In the genomic region with DNA sequence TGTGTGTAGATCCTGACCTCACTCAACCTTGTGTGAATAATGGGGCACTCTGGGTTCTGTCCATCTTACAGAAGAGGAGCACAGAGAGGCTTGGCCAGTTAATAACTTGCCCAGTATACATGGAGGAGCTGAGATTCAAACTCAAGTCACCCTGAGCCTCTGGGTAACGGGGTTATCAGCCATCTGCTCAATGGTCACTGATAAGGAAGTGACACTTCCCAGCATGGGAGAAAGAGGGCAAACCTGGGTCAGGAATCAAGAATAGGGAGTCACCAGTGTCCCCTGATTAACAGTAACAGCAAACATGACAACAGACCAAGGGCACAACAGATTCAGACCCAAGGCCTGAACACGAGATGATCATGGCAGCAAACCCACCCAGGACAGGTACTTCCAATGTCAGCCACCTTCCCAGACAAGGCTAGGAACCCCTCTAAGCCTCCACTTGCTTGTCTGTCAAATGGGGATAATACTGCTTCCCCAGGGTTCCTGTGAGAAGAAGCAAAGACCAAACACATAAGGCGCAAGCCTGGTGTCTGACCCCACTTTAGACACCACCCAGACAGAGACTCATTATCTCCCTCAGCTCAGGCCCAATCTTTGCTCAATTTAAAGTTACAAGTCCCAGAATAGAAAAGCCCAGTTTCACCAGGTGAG, we compare ENCODE assay signal across 15 cellular contexts. TPM values are rescaled to one million over a fixed set of nuclear protein-coding genes. Genes with fewer than 3 reads are reported as not detected.
DNase-seq lines count a peak whose midpoint lies in the region; ATAC-seq and TF ChIP-seq lines count a peak whose summit lies in the region.
"Had no signal": no experiment of that assay in that cellular context is flagged by ENCODE, and none has a peak within 500 bp of the region (broad histone marks: within the 10 kb centered on the region; RNA-seq: fewer than 3 reads in every experiment).

No MANE protein-coding gene starts in this region.

- no peak overlapping the region for H3K27ac ChIP-seq in CD8-positive, alpha-beta T cell (ENCODE audit: low read depth, low read length)
- peak overlapping the region; percentile 85 for H3K27ac ChIP-seq in hepatocyte
- H3K27ac ChIP-seq in stomach: peak overlapping the region; percentile 28 to 94 (median 86)
- H3K27ac ChIP-seq: SJSA1, tibial artery had no signal

- POLR2A ChIA-PET in CD8-positive, alpha-beta T cell (lab: Charles Lee): no interaction called here
- POLR2A ChIA-PET in T-cell (lab: Charles Lee): no interaction called here

- peak overlapping the region; percentile 91 for H3K4me2 ChIP-seq in hepatocyte

- no peaks in the 10 kb centered on the region for H3K36me3 ChIP-seq in CD8-positive, alpha-beta T cell (ENCODE audit: insufficient read depth, low read length)
- H3K36me3 ChIP-seq in hepatocyte (replicated peaks; ENCODE audit: insufficient read depth, low read depth): no peaks in the 10 kb centered on the region
- no peaks in the 10 kb centered on the region for H3K36me3 ChIP-seq in stomach
- H3K36me3 ChIP-seq: tibial artery had no signal

- H3K4me1 Mint-ChIP-seq in CD8-positive, alpha-beta T cell (ENCODE audit: low read depth): peaks cover 23% of the 10 kb centered on the region
- H3K4me1 Mint-ChIP-seq in T-cell: peaks cover 32 to 46% (median 37%) of the 10 kb centered on the region in 3 donors
- H3K4me1 Mint-ChIP-seq in T-helper 2 cell treated with Interferon-gamma antibody and Interleukin-4, amounts not matched to agents 5 μg/mL and 100 μg/mL, for 36 hours (ENCODE audit: low read depth): peaks cover 14% of the 10 kb centered on the region

- ATAC-seq in CD8-positive, alpha-beta T cell: no peak
- no peak for ATAC-seq in T-cell (replicated peaks in 1 of 4)

- H3K4me1 ChIP-seq in CD8-positive, alpha-beta T cell (ENCODE audit: insufficient read depth, low read length): peaks cover 13% of the 10 kb centered on the region
- H3K4me1 ChIP-seq in hepatocyte (ENCODE audit: insufficient read depth): peaks cover 74% of the 10 kb centered on the region
- peaks cover 83 to 89% (median 86%) of the 10 kb centered on the region in 4 donors for H3K4me1 ChIP-seq in stomach

- 80% methylated on average over 3 of the region's 3 CpGs for WGBS in hepatocyte (ENCODE audit: low lambda C conversion rate, missing lambda C conversion rate)
- WGBS in stomach, 5 donors: 59 to 76% (median 63%) methylated on average over 3 of the region's 3 CpGs

- H3K27me3 Mint-ChIP-seq in CD8-positive, alpha-beta T cell (ENCODE audit: low read depth): no peaks in the 10 kb centered on the region
- H3K27me3 Mint-ChIP-seq in T-cell: no peaks in the 10 kb centered on the region
- H3K27me3 Mint-ChIP-seq in T-helper 2 cell treated with Interferon-gamma antibody and Interleukin-4, amounts not matched to agents 5 μg/mL and 100 μg/mL, for 36 hours (ENCODE audit: low read depth): peaks cover 12% of the 10 kb centered on the region

- CTCF ChIA-PET in CD8-positive, alpha-beta T cell (lab: Charles Lee): interaction anchor here (1.2 to 2.4 kb wide), 2 partner anchors 10 to 77 kb away, joined by 3 to 7 read pairs; no protein-coding TSS in a partner anchor
- CTCF ChIA-PET in T-cell (lab: Charles Lee): interaction anchor here in 1 of 2 donors (0.6 kb wide), 1 partner anchor 11 kb away, joined by 3 read pairs; no protein-coding TSS in a partner anchor

- no peaks in the 10 kb centered on the region for H3K9me3 Mint-ChIP-seq in CD8-positive, alpha-beta T cell
- H3K9me3 Mint-ChIP-seq in T-cell: no peaks in the 10 kb centered on the region
- no peaks in the 10 kb centered on the region for H3K9me3 Mint-ChIP-seq in T-helper 2 cell treated with Interferon-gamma antibody and Interleukin-4, amounts not matched to agents 5 μg/mL and 100 μg/mL, for 36 hours
- H3K9me3 Mint-ChIP-seq: activated CD4-positive, alpha-beta memory T cell treated with anti-CD3 and anti-CD28 coated beads, Interleukin-2, amount 10 ng/mL, durations not matched to agents 7 days and 5 days had no signal

- H3K4me3 ChIP-seq in CD8-positive, alpha-beta T cell (ENCODE audit: low read depth, low read length): no peak overlapping the region
- no peak overlapping the region for H3K4me3 ChIP-seq in hepatocyte
- H3K4me3 ChIP-seq in stomach: peak overlapping the region in 2 of 4 donors; percentile 67 to 77
- H3K4me3 ChIP-seq: SJSA1, tibial artery had no signal

- H3K4me3 Mint-ChIP-seq in CD8-positive, alpha-beta T cell: no peak overlapping the region
- no peak overlapping the region for H3K4me3 Mint-ChIP-seq in T-cell
- no peak overlapping the region for H3K4me3 Mint-ChIP-seq in T-helper 2 cell treated with Interferon-gamma antibody and Interleukin-4, amounts not matched to agents 5 μg/mL and 100 μg/mL, for 36 hours
- H3K4me3 Mint-ChIP-seq: activated CD4-positive, alpha-beta memory T cell treated with anti-CD3 and anti-CD28 coated beads, Interleukin-2, amount 10 ng/mL, durations not matched to agents 7 days and 5 days had no signal

- intact Hi-C loops in CD8-positive, alpha-beta T cell (cut with DNase I, micrococcal nuclease): loop anchor here (5.0 to 10.0 kb wide), 3 partner anchors 614 to 777 kb away; a partner anchor contains a TSS
- intact Hi-C loops in stomach (cut with DNase I; ENCODE audit: low total_unique reads): loop anchor here (5.0 kb wide), 1 partner anchor 33 kb away; no protein-coding TSS in a partner anchor

- TF ChIP-seq CTCF in CD8-positive, alpha-beta T cell (IDR thresholded peaks at IDR 0.05): no peak
- TF ChIP-seq CTCF in hepatocyte (IDR thresholded peaks at IDR 0.05; ENCODE audit: poor library complexity): no peak
- TF ChIP-seq CTCF in stomach (IDR thresholded peaks at IDR 0.05): no peak

- no peaks in the 10 kb centered on the region for H3K9me3 ChIP-seq in CD8-positive, alpha-beta T cell (ENCODE audit: low read length)
- no peaks in the 10 kb centered on the region for H3K9me3 ChIP-seq in hepatocyte (ENCODE audit: low read depth)
- no peaks in the 10 kb centered on the region for H3K9me3 ChIP-seq in stomach
- H3K9me3 ChIP-seq: tibial artery had no signal

- H3K27ac Mint-ChIP-seq in CD8-positive, alpha-beta T cell: peak overlapping the region; percentile 68
- peak overlapping the region; percentile 39 to 57 for H3K27ac Mint-ChIP-seq in T-cell
- no peak overlapping the region for H3K27ac Mint-ChIP-seq in T-helper 2 cell treated with Interferon-gamma antibody and Interleukin-4, amounts not matched to agents 5 μg/mL and 100 μg/mL, for 36 hours
- H3K27ac Mint-ChIP-seq: activated CD4-positive, alpha-beta memory T cell treated with anti-CD3 and anti-CD28 coated beads, Interleukin-2, amount 10 ng/mL, durations not matched to agents 7 days and 5 days had no signal

- H3K79me2 ChIP-seq in hepatocyte: peaks cover 80% of the 10 kb centered on the region

- no peak for TF ChIP-seq EP300 in stomach (IDR thresholded peaks at IDR 0.05)

- H2AFZ ChIP-seq in hepatocyte: no peak overlapping the region

- no peaks in the 10 kb centered on the region for H3K9me2 ChIP-seq in hepatocyte (replicated peaks; ENCODE audit: insufficient read depth)

- peaks cover 25% of the 10 kb centered on the region for H4K20me1 ChIP-seq in hepatocyte (ENCODE audit: insufficient read depth, poor library complexity, severe bottlenecking)

- no peak for TF ChIP-seq POLR2A in stomach (IDR thresholded peaks at IDR 0.05)

- DNase-seq in CD8-positive, alpha-beta T cell: no peak
- no peak for DNase-seq in T-cell
- DNase-seq in hepatocyte (ENCODE audit: low spot score): no peak
- DNase-seq in stomach: no peak
- no peak for DNase-seq in stimulated activated CD4-positive, alpha-beta T cell treated with anti-CD3 and anti-CD28 coated beads, Interleukin-2, amount 100 ng/mL, for 48 hours
- DNase-seq in NCI-H146 treated with DMSO at 0.1 percent for 48 hours (lab: John Stamatoyannopoulos, UW; ENCODE audit: unreplicated experiment): no peak
- no peak for DNase-seq in COR-L47 (lab: John Stamatoyannopoulos, UW)
- DNase-seq in T-helper 2 cell treated with Interferon-gamma antibody and Interleukin-4, amounts not matched to agents 5 μg/mL and 100 μg/mL, for 36 hours (ENCODE audit: low spot score): no peak
- DNase-seq: activated CD4-positive, alpha-beta memory T cell treated with anti-CD3 and anti-CD28 coated beads, Interleukin-2, amount 10 ng/mL, durations not matched to agents 7 days and 5 days; AML-193; islet precursor cell; NCI-H2171; NK-92 treated with Interleukin-12 subunit alpha and Interleukin-12 subunit beta, amount 100 ng/mL, for 24 hours; tibial artery had no signal

- no peaks in the 10 kb centered on the region for H3K36me3 Mint-ChIP-seq in CD8-positive, alpha-beta T cell
- H3K36me3 Mint-ChIP-seq in T-cell: no peaks in the 10 kb centered on the region
- H3K36me3 Mint-ChIP-seq in T-helper 2 cell treated with Interferon-gamma antibody and Interleukin-4, amounts not matched to agents 5 μg/mL and 100 μg/mL, for 36 hours (ENCODE audit: low read depth): no peaks in the 10 kb centered on the region

- H3K27me3 ChIP-seq in CD8-positive, alpha-beta T cell (ENCODE audit: insufficient read depth, low read length): no peaks in the 10 kb centered on the region
- H3K27me3 ChIP-seq in hepatocyte (no peaks in the 10 kb centered on the region), stomach (peaks cover 0 to 23% (median 3%) of the 10 kb centered on the region in 3 donors)
- H3K27me3 ChIP-seq: SJSA1, tibial artery had no signal

RNA-seq across cellular contexts. Expression of a gene that starts 3.6 kb away (rescaled TPM):
- total RNA-seq in CD8-positive, alpha-beta T cell: 1 to 10 TPM; 6.9 to 7.1 TPM
- total RNA-seq in T-cell (10 to 100 TPM in 1 of 5 donors, 1 to 10 TPM in 4; 6.6 to 12.0 (median 9.1) TPM), hepatocyte (32.8 and 37.8 TPM in 2 replicates), stomach (10 to 100 TPM; 10.5 to 28.6 (median 14.5) TPM)
- polyA plus RNA-seq in hepatocyte (33.8 and 47.2 TPM in 2 replicates), stomach (10 to 100 TPM; 11.4 to 20.1 (median 17.3) TPM)

RNA-seq across cellular contexts. Expression of a gene that starts 44.6 kb away (rescaled TPM):
- under 1 TPM in 1 of 2 experiments, not detected in 1; 0.11 TPM for total RNA-seq in CD8-positive, alpha-beta T cell
- total RNA-seq in T-cell: under 1 TPM; 0.05 to 0.35 (median 0.23) TPM
- total RNA-seq in hepatocyte: 0.64 and 0.83 TPM in 2 replicates
- polyA plus RNA-seq in hepatocyte: 0.88 and 1.4 TPM in 2 replicates
- total RNA-seq in stomach: 1 to 10 TPM in 3 of 5 donors, under 1 TPM in 1, not detected in 1; 0.45 to 2.0 (median 1.2) TPM
- under 1 TPM; 0.15 to 0.68 (median 0.20) TPM for polyA plus RNA-seq in stomach
